In genomic region chr5:39160576-39161213, GRCh38 we compare ENCODE assay signal across 28 cellular contexts. TPM values are rescaled to one million over a fixed set of nuclear protein-coding genes. Genes with fewer than 3 reads are reported as not detected.
A peak's percentile ranks its signal among the peaks of the same experiment; 100 is the strongest.
DNase-seq lines count a peak whose midpoint lies in the region; ATAC-seq lines count a peak whose summit lies in the region.
"Had no signal": no experiment of that assay in that cellular context is flagged by ENCODE, and none has a peak within 500 bp of the region (broad histone marks: within the 10 kb centered on the region; RNA-seq: fewer than 3 reads in every experiment).

No MANE protein-coding gene starts in this region.

- H3K4me1 Mint-ChIP-seq in central memory CD8-positive, alpha-beta T cell, result peaks cover 84% of the 10 kb centered on the region
- H3K4me1 Mint-ChIP-seq in stimulated activated effector memory CD8-positive, alpha-beta T cell treated with anti-CD3 and anti-CD28 coated beads, Interleukin-12 subunit alpha, Interleukin-12 subunit beta, amount 100 ng/mL, for 72 hours, result peaks cover 77% of the 10 kb centered on the region
- H3K4me1 Mint-ChIP-seq: endodermal cell had no signal

- in situ Hi-C loops in ACHN (cut with HindIII; ENCODE audit: low pct_ligation_motif_present, low pct_unique_long_range_greater_than_20kb, low sequenced_read_pairs), result no loop called here

- H3K27ac Mint-ChIP-seq in activated naive CD4-positive, alpha-beta T cell treated with anti-CD3 and anti-CD28 coated beads, Interleukin-2, amount 50 U/mL, for 72 hours, result peak overlapping the region; percentile 3 to 17
- peak overlapping the region; percentile 52 for H3K27ac Mint-ChIP-seq in central memory CD8-positive, alpha-beta T cell (ENCODE audit: low read depth)
- H3K27ac Mint-ChIP-seq in stimulated activated effector memory CD8-positive, alpha-beta T cell treated with anti-CD3 and anti-CD28 coated beads, Interleukin-12 subunit alpha, Interleukin-12 subunit beta, amount 100 ng/mL, for 72 hours, result no peak overlapping the region
- H3K27ac Mint-ChIP-seq: endodermal cell, mesothelial cell of epicardium had no signal

- no peak for ATAC-seq in activated naive CD4-positive, alpha-beta T cell treated with anti-CD3 and anti-CD28 coated beads, Interleukin-2, amount 50 U/mL, for 72 hours
- ATAC-seq in central memory CD8-positive, alpha-beta T cell (replicated peaks; ENCODE audit: extremely low read depth, poor library complexity, severe bottlenecking), result peak; percentile 72
- ATAC-seq in stimulated activated effector memory CD8-positive, alpha-beta T cell treated with anti-CD3 and anti-CD28 coated beads, Interleukin-12 subunit alpha, Interleukin-12 subunit beta, amount 100 ng/mL, for 72 hours, result no peak
- ATAC-seq in esophagus mucosa (no peak), HG03432 (IDR thresholded peaks at IDR 0.05; ENCODE audit: unreplicated experiment) (no peak)
- ATAC-seq: activated CD4-positive, CD25-positive, alpha-beta regulatory T cell treated with anti-CD3 and anti-CD28 coated beads, Interleukin-2, amount 50 U/mL, for 24 hours; HepG2; Right ventricle myocardium inferior; SK-N-SH treated with all-trans-retinoic acid at 6 μM for 48 hours had no signal

- peaks cover 6 to 11% of the 10 kb centered on the region in 2 donors for H3K9me3 Mint-ChIP-seq in activated naive CD4-positive, alpha-beta T cell treated with anti-CD3 and anti-CD28 coated beads, Interleukin-2, amount 50 U/mL, for 72 hours
- no peaks in the 10 kb centered on the region for H3K9me3 Mint-ChIP-seq in central memory CD8-positive, alpha-beta T cell
- peaks cover 3% of the 10 kb centered on the region for H3K9me3 Mint-ChIP-seq in stimulated activated effector memory CD8-positive, alpha-beta T cell treated with anti-CD3 and anti-CD28 coated beads, Interleukin-12 subunit alpha, Interleukin-12 subunit beta, amount 100 ng/mL, for 72 hours
- H3K9me3 Mint-ChIP-seq: endodermal cell had no signal

- peaks cover 18 to 26% of the 10 kb centered on the region in 2 donors for H3K36me3 Mint-ChIP-seq in activated naive CD4-positive, alpha-beta T cell treated with anti-CD3 and anti-CD28 coated beads, Interleukin-2, amount 50 U/mL, for 72 hours
- H3K36me3 Mint-ChIP-seq in central memory CD8-positive, alpha-beta T cell (ENCODE audit: insufficient read depth), result peaks cover 31% of the 10 kb centered on the region
- peaks cover 13% of the 10 kb centered on the region for H3K36me3 Mint-ChIP-seq in stimulated activated effector memory CD8-positive, alpha-beta T cell treated with anti-CD3 and anti-CD28 coated beads, Interleukin-12 subunit alpha, Interleukin-12 subunit beta, amount 100 ng/mL, for 72 hours
- H3K36me3 Mint-ChIP-seq: mesothelial cell of epicardium had no signal

- no peak for DNase-seq in activated naive CD4-positive, alpha-beta T cell treated with anti-CD3 and anti-CD28 coated beads, Interleukin-2, amount 50 U/mL, for 72 hours (ENCODE audit: low spot score in 2 of 2)
- DNase-seq in activated naive CD4-positive, alpha-beta T cell treated with anti-CD3 and anti-CD28 coated beads, Interleukin-2, amount 50 U/mL, for 16 hours, result no peak
- DNase-seq in NCI-H526 (lab: John Stamatoyannopoulos, UW) (peak; percentile 18 to 56), ACHN (no peak)
- DNase-seq in central memory CD8-positive, alpha-beta T cell (ENCODE audit: low spot score in 2 of 2), result no peak
- no peak for DNase-seq in stimulated activated effector memory CD8-positive, alpha-beta T cell treated with anti-CD3 and anti-CD28 coated beads, Interleukin-12 subunit alpha, Interleukin-12 subunit beta, amount 100 ng/mL, for 72 hours (ENCODE audit: low spot score in 2 of 2)
- DNase-seq: caudate nucleus; cortex of kidney; DND-41; endodermal cell; foreskin fibroblast; head of caudate nucleus; Kasumi-1; NCI-H1417 treated with DMSO at 0.1 percent for 48 hours; NCI-H2081; NCI-H2227 treated with DMSO at 0.1 percent for 48 hours; NCI-H69; stimulated activated CD4-positive, alpha-beta T cell treated with anti-CD3 and anti-CD28 coated beads, Interleukin-4, amount 100 ng/mL, for 1 hour; T-helper 2 cell; trophoblast cell had no signal

- H3K27me3 Mint-ChIP-seq in central memory CD8-positive, alpha-beta T cell, result no peaks in the 10 kb centered on the region

- peak overlapping the region; percentile 3 for H3K4me3 Mint-ChIP-seq in central memory CD8-positive, alpha-beta T cell
- H3K4me3 Mint-ChIP-seq in stimulated activated effector memory CD8-positive, alpha-beta T cell treated with anti-CD3 and anti-CD28 coated beads, Interleukin-12 subunit alpha, Interleukin-12 subunit beta, amount 100 ng/mL, for 72 hours, result peak overlapping the region; percentile 6
- H3K4me3 Mint-ChIP-seq: endodermal cell, mesothelial cell of epicardium had no signal

RNA-seq across cellular contexts. Expression of gene FYB1, which starts 58.7 kb away (rescaled TPM):
- 100 to 1,000 TPM; 161 to 168 TPM for total RNA-seq in activated naive CD4-positive, alpha-beta T cell treated with anti-CD3 and anti-CD28 coated beads, Interleukin-2, amount 50 U/mL, for 72 hours
- 64.7 TPM for total RNA-seq in esophagus mucosa
- total RNA-seq: endodermal cell, HepG2, kidney epithelial cell had no signal

Comparison
In these comparisons a context has a peak if more than half of its experiments do, and no peak if none do; other contexts are left out.
1. DNase-seq: peak in NCI-H526 (2 of 2); none in activated naive CD4-positive, alpha-beta T cell treated with anti-CD3 and anti-CD28 coated beads, Interleukin-2, amount 50 U/mL, for 72 hours (0 of 2), activated naive CD4-positive, alpha-beta T cell treated with anti-CD3 and anti-CD28 coated beads, Interleukin-2, amount 50 U/mL, for 16 hours (single experiment), central memory CD8-positive, alpha-beta T cell (0 of 2), stimulated activated effector memory CD8-positive, alpha-beta T cell treated with anti-CD3 and anti-CD28 coated beads, Interleukin-12 subunit alpha, Interleukin-12 subunit beta, amount 100 ng/mL, for 72 hours (0 of 2) and ACHN (single experiment).